In the genomic region with DNA sequence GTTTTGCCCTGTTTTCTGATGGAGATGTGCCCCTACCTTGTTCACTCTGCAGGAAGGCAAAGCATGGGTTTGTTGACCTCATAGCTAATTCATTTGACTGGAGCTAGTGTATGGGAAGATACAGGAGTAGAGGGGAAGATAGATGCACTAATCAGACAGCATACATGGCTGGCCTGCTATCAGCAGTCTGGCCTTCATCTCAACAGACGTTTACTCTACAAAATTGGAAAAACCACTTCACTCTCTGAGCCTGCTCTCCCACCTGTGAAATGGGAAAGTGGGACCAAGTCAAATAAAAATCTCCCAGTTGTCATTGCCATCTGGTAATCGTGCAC, we compare ENCODE assay signal across 18 cellular contexts.
DNase-seq lines count a peak whose midpoint lies in the region; ATAC-seq and TF ChIP-seq lines count a peak whose summit lies in the region.
"Had no signal": no experiment of that assay in that cellular context is flagged by ENCODE, and none has a peak within 500 bp of the region (broad histone marks: within the 10 kb centered on the region; RNA-seq: fewer than 3 reads in every experiment).

No MANE protein-coding gene starts in this region.

- H3K36me3 Mint-ChIP-seq in CD4-positive, CD25-positive, alpha-beta regulatory T cell: no peaks in the 10 kb centered on the region
- no peaks in the 10 kb centered on the region; a peak in 1 of 7 replicates for H3K36me3 Mint-ChIP-seq in H9 (ENCODE audit: insufficient read depth in 1 of 3, low read depth in 3 of 3)

- H2BK20ac ChIP-seq in H9 (ENCODE audit: low read depth, low read length, poor library complexity, severe bottlenecking): no peak overlapping the region

- peaks cover 18% of the 10 kb centered on the region for H3K27me3 ChIP-seq in CD4-positive, CD25-positive, alpha-beta regulatory T cell (ENCODE audit: control insufficient read depth, insufficient read depth, low read length)
- no peaks in the 10 kb centered on the region for H3K27me3 ChIP-seq in HL-60 (ENCODE audit: insufficient read depth, poor library complexity, severe bottlenecking)
- no peaks in the 10 kb centered on the region for H3K27me3 ChIP-seq in trophoblast cell (ENCODE audit: insufficient read depth, low read length)
- H3K27me3 ChIP-seq in H9 (ENCODE audit: insufficient read depth, low read length): no peaks in the 10 kb centered on the region
- H3K27me3 ChIP-seq: adrenal gland had no signal

- no peak for TF ChIP-seq CTCF in HL-60 (IDR thresholded peaks at IDR 0.05; ENCODE audit: insufficient read depth, low read length)
- no peak for TF ChIP-seq CTCF in H9 (conservative IDR thresholded peaks at IDR 0.05)
- no peak for TF ChIP-seq CTCF in omental fat pad (IDR thresholded peaks at IDR 0.05)

- H3K4me2 ChIP-seq in trophoblast cell (ENCODE audit: low read length) (no peak overlapping the region), H9 (ENCODE audit: insufficient read depth, insufficient read length, low read length) (no peak overlapping the region)

- H3K4me3 ChIP-seq in CD4-positive, CD25-positive, alpha-beta regulatory T cell (ENCODE audit: low read depth, low read length): peak overlapping the region; percentile 4
- H3K4me3 ChIP-seq in HL-60 (replicated peaks; ENCODE audit: insufficient read depth, low read length): no peak overlapping the region
- H3K4me3 ChIP-seq in trophoblast cell (ENCODE audit: low read depth, low read length): no peak overlapping the region
- H3K4me3 ChIP-seq: adrenal gland had no signal

- H4K20me1 ChIP-seq in H9 (ENCODE audit: control insufficient read depth, insufficient read depth, insufficient read length): no peaks in the 10 kb centered on the region

- H4K91ac ChIP-seq in trophoblast cell (ENCODE audit: low read depth, low read length) (no peak overlapping the region), H9 (ENCODE audit: insufficient read length, low read depth, low read length) (no peak overlapping the region)

- no peak overlapping the region for H4K12ac ChIP-seq in trophoblast cell (ENCODE audit: low read depth, low read length)

- no peak overlapping the region for H3K27ac ChIP-seq in CD4-positive, CD25-positive, alpha-beta regulatory T cell (ENCODE audit: insufficient read depth, low read length, poor library complexity, severe bottlenecking)
- H3K27ac ChIP-seq in HL-60 (replicated peaks): peak overlapping the region; percentile 34
- no peak overlapping the region for H3K27ac ChIP-seq in trophoblast cell (ENCODE audit: low read depth, low read length)
- H3K27ac ChIP-seq in H9 (ENCODE audit: insufficient read length, low read depth, low read length): no peak overlapping the region
- H3K27ac ChIP-seq: adrenal gland, parathyroid adenoma had no signal

- H3K14ac ChIP-seq in trophoblast cell (ENCODE audit: low read length) (no peak overlapping the region), H9 (ENCODE audit: insufficient read depth, low read length) (no peak overlapping the region)

- no peaks in the 10 kb centered on the region for H3K36me3 ChIP-seq in CD4-positive, CD25-positive, alpha-beta regulatory T cell (ENCODE audit: control insufficient read depth, insufficient read depth, low read length)
- H3K36me3 ChIP-seq in trophoblast cell (ENCODE audit: control insufficient read depth in 1 of 2, insufficient read depth in 2 of 2, low read length in 2 of 2): no peaks in the 10 kb centered on the region
- H3K36me3 ChIP-seq: adrenal gland had no signal

- H3K4ac ChIP-seq in trophoblast cell (ENCODE audit: low read depth, low read length) (no peak overlapping the region), H9 (ENCODE audit: low read depth, low read length) (no peak overlapping the region)

- DNase-seq in CD4-positive, CD25-positive, alpha-beta regulatory T cell: no peak
- DNase-seq in HL-60 (ENCODE audit: low read depth in 1 of 2, low spot score in 1 of 2) (no peak), trophoblast cell (no peak), H9 (no peak), activated gamma-delta T cell treated with Interleukin-2 at 50 U/mL for 16 hours (no peak), omental fat pad (ENCODE audit: low spot score) (no peak)
- DNase-seq: activated CD8-positive, alpha-beta memory T cell treated with anti-CD3 and anti-CD28 coated beads, Interleukin-2, amount 50 U/mL, for 48 hours; adrenal gland; EL; HCEC 1CT; NCI-H1092 treated with DMSO at 0.1 percent for 48 hours; NCI-H446; stimulated activated naive CD8-positive, alpha-beta T cell treated with anti-CD3 and anti-CD28 coated beads, Interleukin-15, Interleukin-2, amounts not matched to agents 100 U/mL and 50 U/mL, for 24 hours; T1000 had no signal

- no peak overlapping the region for H3K56ac ChIP-seq in H9 (ENCODE audit: insufficient read length, low read depth, low read length)

- no peak overlapping the region for H4K8ac ChIP-seq in trophoblast cell (ENCODE audit: low read depth, low read length)
- no peak overlapping the region for H4K8ac ChIP-seq in H9 (replicated peaks; ENCODE audit: insufficient read length, low read depth, low read length)

- no peak overlapping the region for H3K4me3 Mint-ChIP-seq in CD4-positive, CD25-positive, alpha-beta regulatory T cell
- H3K4me3 Mint-ChIP-seq in H9: no peak overlapping the region

- WGBS in trophoblast cell (ENCODE audit: extremely low coverage, insufficient coverage, insufficient read length): no CpG with 5 or more reads among the region's 2 CpGs
- no CpG with 5 or more reads among the region's 2 CpGs for WGBS in H9 (ENCODE audit: extremely low coverage, insufficient read length, low lambda C conversion rate)

- H2BK5ac ChIP-seq in trophoblast cell (ENCODE audit: low read depth, low read length, poor library complexity): no peak overlapping the region
- no peak overlapping the region for H2BK5ac ChIP-seq in H9 (ENCODE audit: insufficient read length, low read length)

- no peak overlapping the region for H3K18ac ChIP-seq in trophoblast cell (ENCODE audit: low read length)
- H3K18ac ChIP-seq in H9 (ENCODE audit: insufficient read length, low read depth, low read length): no peak overlapping the region

- H2BK12ac ChIP-seq in trophoblast cell (ENCODE audit: low read length): no peak overlapping the region
- H2BK12ac ChIP-seq in H9 (ENCODE audit: insufficient read length, low read depth, low read length): no peak overlapping the region

- no peak overlapping the region for H2BK120ac ChIP-seq in trophoblast cell (ENCODE audit: insufficient read depth, low read length, poor library complexity)
- no peak overlapping the region for H2BK120ac ChIP-seq in H9 (ENCODE audit: low read depth, low read length, poor library complexity, severe bottlenecking)

- peaks cover 4% of the 10 kb centered on the region for H3K79me1 ChIP-seq in trophoblast cell (ENCODE audit: low read length)
- no peaks in the 10 kb centered on the region for H3K79me1 ChIP-seq in H9 (ENCODE audit: insufficient read depth, low read depth, low read length, poor library complexity, severe bottlenecking)

- no peak for ATAC-seq in CD4-positive, CD25-positive, alpha-beta regulatory T cell (ENCODE audit: low read depth in 2 of 2)
- ATAC-seq in GM19035 (IDR thresholded peaks at IDR 0.05; ENCODE audit: unreplicated experiment) (peak; percentile 26), HG02678 (IDR thresholded peaks at IDR 0.05; ENCODE audit: unreplicated experiment) (peak; percentile 24), omental fat pad (ENCODE audit: low FRiP score) (no peak)
- ATAC-seq: Panc1 had no signal

- no peaks in the 10 kb centered on the region for H3K4me1 ChIP-seq in CD4-positive, CD25-positive, alpha-beta regulatory T cell (ENCODE audit: control insufficient read depth, insufficient read depth, low read length, poor library complexity, severe bottlenecking)
- H3K4me1 ChIP-seq in trophoblast cell (ENCODE audit: control insufficient read depth in 1 of 2, insufficient read depth in 2 of 2, low read length in 2 of 2): peaks cover 2 to 4% of the 10 kb centered on the region in 2 experiments
- H3K4me1 ChIP-seq in H9 (ENCODE audit: insufficient read depth, low read length): peaks cover 4% of the 10 kb centered on the region
- H3K4me1 ChIP-seq: parathyroid adenoma had no signal

- no peaks in the 10 kb centered on the region for H3K9me3 ChIP-seq in CD4-positive, CD25-positive, alpha-beta regulatory T cell (ENCODE audit: control insufficient read depth in 2 of 2, low read length in 2 of 2)
- H3K9me3 ChIP-seq in trophoblast cell (ENCODE audit: insufficient read depth, low read depth, low read length) (no peaks in the 10 kb centered on the region), H9 (ENCODE audit: control insufficient read depth, low read depth, low read length) (no peaks in the 10 kb centered on the region)
- H3K9me3 ChIP-seq: adrenal gland had no signal

- H3T11ph ChIP-seq in H9 (ENCODE audit: low read length): no peak overlapping the region

- no peak overlapping the region for H2AK5ac ChIP-seq in trophoblast cell (ENCODE audit: low read length)
- H2AK5ac ChIP-seq in H9 (ENCODE audit: insufficient read length, low read length): no peak overlapping the region

- peaks cover 0 to 9% (median 0%) of the 10 kb centered on the region in 7 donors for H3K9me3 Mint-ChIP-seq in CD4-positive, CD25-positive, alpha-beta regulatory T cell
- no peaks in the 10 kb centered on the region for H3K9me3 Mint-ChIP-seq in H9

- H3K4me1 Mint-ChIP-seq in CD4-positive, CD25-positive, alpha-beta regulatory T cell: peaks cover 0 to 10% (median 1%) of the 10 kb centered on the region in 4 donors
- peaks cover 37 to 46% of the 10 kb centered on the region in 2 experiments for H3K4me1 Mint-ChIP-seq in H9

- H3K79me2 ChIP-seq in trophoblast cell (ENCODE audit: control insufficient read depth, insufficient read depth, low read length, poor library complexity) (no peaks in the 10 kb centered on the region), H9 (ENCODE audit: insufficient read depth, low read length) (no peaks in the 10 kb centered on the region)
- H3K79me2 ChIP-seq: parathyroid adenoma had no signal

- no peak overlapping the region for H3K9ac ChIP-seq in trophoblast cell (ENCODE audit: low read length)
- no peak overlapping the region for H3K9ac ChIP-seq in H9 (ENCODE audit: extremely low read depth, insufficient read length, low read length)
- H3K9ac ChIP-seq: parathyroid adenoma had no signal

- no peak overlapping the region for H4K5ac ChIP-seq in H9 (ENCODE audit: insufficient read length, low read depth, low read length)

- peaks cover 15% of the 10 kb centered on the region for H3K27me3 Mint-ChIP-seq in CD4-positive, CD25-positive, alpha-beta regulatory T cell
- H3K27me3 Mint-ChIP-seq in H9 (ENCODE audit: low read depth): peaks cover 27% of the 10 kb centered on the region

- H3K23me2 ChIP-seq in H9 (ENCODE audit: insufficient read length, low read depth, low read length, poor library complexity, severe bottlenecking): no peaks in the 10 kb centered on the region

- H3K23ac ChIP-seq in trophoblast cell (ENCODE audit: low read length) (no peak overlapping the region), H9 (ENCODE audit: insufficient read length, low read depth, low read length) (no peak overlapping the region)

- no peak overlapping the region for H3K27ac Mint-ChIP-seq in CD4-positive, CD25-positive, alpha-beta regulatory T cell
- no peak overlapping the region for H3K27ac Mint-ChIP-seq in H9

- H2AFZ ChIP-seq in trophoblast cell (ENCODE audit: insufficient read depth, low read length, poor library complexity): no peak overlapping the region
- H2AFZ ChIP-seq in H9 (ENCODE audit: low read length): no peak overlapping the region
- H2AFZ ChIP-seq: parathyroid adenoma had no signal

- H2BK15ac ChIP-seq in H9 (ENCODE audit: low read depth, low read length): no peak overlapping the region

Comparison
In these comparisons a context has a peak if more than half of its experiments do, and no peak if none do; other contexts are left out.
1. ATAC-seq: peak in GM19035 (single experiment) and HG02678 (single experiment); none in CD4-positive, CD25-positive, alpha-beta regulatory T cell (0 of 2) and omental fat pad (single experiment).